In genomic region chr16:2372684-2373083, GRCh38 we compare ENCODE assay signal across 30 cellular contexts.
"Had no signal": no experiment of that assay in that cellular context is flagged by ENCODE, and none has a peak within 500 bp of the region (broad histone marks: within the 10 kb centered on the region; RNA-seq: fewer than 3 reads in every experiment).

No MANE protein-coding gene starts in this region.

- H3K27ac Mint-ChIP-seq: activated CD4-positive, alpha-beta memory T cell treated with anti-CD3 and anti-CD28 coated beads, Interleukin-2, amount 10 ng/mL, durations not matched to agents 7 days and 5 days; activated CD4-positive, alpha-beta T cell treated with anti-CD3 and anti-CD28 coated beads, Interleukin-2, amount 10 ng/mL, durations not matched to agents 7 days and 5 days; activated naive CD4-positive, alpha-beta T cell treated with anti-CD3 and anti-CD28 coated beads, Interleukin-2, amount 10 ng/mL, durations not matched to agents 7 days and 5 days; activated naive CD4-positive, alpha-beta T cell treated with anti-CD3 and anti-CD28 coated beads, Interleukin-2, amount 50 U/mL, for 72 hours; activated naive CD8-positive, alpha-beta T cell treated with anti-CD3 and anti-CD28 coated beads, Interleukin-2, amount 10 ng/mL, durations not matched to agents 7 days and 5 days; activated T-cell treated with anti-CD3 and anti-CD28 coated beads, Interleukin-2, amount 50 U/mL, for 24 hours; activated T-cell treated with anti-CD3 and anti-CD28 coated beads, Interleukin-2, amount 50 U/mL, for 72 hours; dendritic cell treated with granulocyte-macrophage colony-stimulating factor and Interleukin-4, amounts not matched to agents 40 ng/mL and 50 ng/mL, for 4 days; effector memory CD8-positive, alpha-beta T cell had no signal

- H3K27ac ChIP-seq: brain microvascular endothelial cell, coronary artery, esophagus muscularis mucosa, foreskin keratinocyte, gastroesophageal sphincter, SK-N-MC had no signal

- ATAC-seq: activated naive CD4-positive, alpha-beta T cell treated with anti-CD3 and anti-CD28 coated beads, Interleukin-2, amount 50 U/mL, for 72 hours; activated T-cell treated with anti-CD3 and anti-CD28 coated beads, Interleukin-2, amount 50 U/mL, for 72 hours; effector memory CD8-positive, alpha-beta T cell; foreskin keratinocyte; gastroesophageal sphincter had no signal

- FAIRE-seq: astrocyte, bronchial epithelial cell had no signal

- H3K4me3 ChIP-seq: coronary artery, esophagus muscularis mucosa, gastroesophageal sphincter, SK-N-MC had no signal

- H3K9me3 ChIP-seq: esophagus muscularis mucosa, gastroesophageal sphincter had no signal

- H3K4me1 Mint-ChIP-seq: activated CD4-positive, alpha-beta memory T cell treated with anti-CD3 and anti-CD28 coated beads, Interleukin-2, amount 10 ng/mL, durations not matched to agents 7 days and 5 days; activated CD4-positive, alpha-beta T cell treated with anti-CD3 and anti-CD28 coated beads, Interleukin-2, amount 10 ng/mL, durations not matched to agents 7 days and 5 days; activated naive CD4-positive, alpha-beta T cell treated with anti-CD3 and anti-CD28 coated beads, Interleukin-2, amount 10 ng/mL, durations not matched to agents 7 days and 5 days; activated naive CD8-positive, alpha-beta T cell treated with anti-CD3 and anti-CD28 coated beads, Interleukin-2, amount 10 ng/mL, durations not matched to agents 7 days and 5 days had no signal

- H3K9me3 Mint-ChIP-seq: activated CD4-positive, alpha-beta memory T cell treated with anti-CD3 and anti-CD28 coated beads, Interleukin-2, amount 10 ng/mL, durations not matched to agents 7 days and 5 days; activated CD4-positive, alpha-beta T cell treated with anti-CD3 and anti-CD28 coated beads, Interleukin-2, amount 10 ng/mL, durations not matched to agents 7 days and 5 days; activated naive CD4-positive, alpha-beta T cell treated with anti-CD3 and anti-CD28 coated beads, Interleukin-2, amount 10 ng/mL, durations not matched to agents 7 days and 5 days; activated naive CD4-positive, alpha-beta T cell treated with anti-CD3 and anti-CD28 coated beads, Interleukin-2, amount 50 U/mL, for 72 hours; activated naive CD8-positive, alpha-beta T cell treated with anti-CD3 and anti-CD28 coated beads, Interleukin-2, amount 10 ng/mL, durations not matched to agents 7 days and 5 days; activated T-cell treated with anti-CD3 and anti-CD28 coated beads, Interleukin-2, amount 50 U/mL, for 24 hours; activated T-cell treated with anti-CD3 and anti-CD28 coated beads, Interleukin-2, amount 50 U/mL, for 72 hours; dendritic cell treated with granulocyte-macrophage colony-stimulating factor and Interleukin-4, amounts not matched to agents 40 ng/mL and 50 ng/mL, for 4 days; effector memory CD8-positive, alpha-beta T cell had no signal

- H3K27me3 ChIP-seq: brain microvascular endothelial cell, esophagus muscularis mucosa, gastroesophageal sphincter had no signal

- H3K36me3 ChIP-seq: brain microvascular endothelial cell, esophagus muscularis mucosa, gastroesophageal sphincter had no signal

- DNase-seq: activated CD4-positive, alpha-beta memory T cell treated with anti-CD3 and anti-CD28 coated beads, Interleukin-2, amount 10 ng/mL, durations not matched to agents 7 days and 5 days; activated CD4-positive, alpha-beta T cell treated with anti-CD3 and anti-CD28 coated beads for 1 hour; activated CD4-positive, alpha-beta T cell treated with anti-CD3 and anti-CD28 coated beads for 4 hours; activated CD4-positive, alpha-beta T cell treated with anti-CD3 and anti-CD28 coated beads, Interleukin-2, amount 10 ng/mL, durations not matched to agents 7 days and 5 days; activated CD4-positive, alpha-beta T cell treated with anti-CD3 and anti-CD28 coated beads, Interleukin-2, amount 50 U/mL, for 4 hours; activated CD4-positive, CD25-positive, alpha-beta regulatory T cell; activated CD8-positive, alpha-beta memory T cell treated with anti-CD3 and anti-CD28 coated beads, Interleukin-2, amount 50 U/mL, for 48 hours; activated gamma-delta T cell; activated naive CD4-positive, alpha-beta T cell; activated naive CD4-positive, alpha-beta T cell treated with anti-CD3 and anti-CD28 coated beads, Interleukin-2, amount 10 ng/mL, durations not matched to agents 7 days and 5 days; activated naive CD8-positive, alpha-beta T cell treated with anti-CD3 and anti-CD28 coated beads, Interleukin-2, amount 10 ng/mL, durations not matched to agents 7 days and 5 days; activated T-cell treated with anti-CD3 and anti-CD28 coated beads for 4 hours; activated T-cell treated with anti-CD3 and anti-CD28 coated beads, Interleukin-2, amount 50 U/mL, for 24 hours; activated T-cell treated with anti-CD3 and anti-CD28 coated beads, Interleukin-2, amount 50 U/mL, for 72 hours; amniotic stem cell; anterior cingulate cortex; brain microvascular endothelial cell; effector CD4-positive, alpha-beta T cell; effector memory CD8-positive, alpha-beta T cell; erythroblast; foreskin keratinocyte; T-helper 2 cell had no signal

- H3K36me3 Mint-ChIP-seq: activated naive CD4-positive, alpha-beta T cell treated with anti-CD3 and anti-CD28 coated beads, Interleukin-2, amount 10 ng/mL, durations not matched to agents 7 days and 5 days; activated naive CD4-positive, alpha-beta T cell treated with anti-CD3 and anti-CD28 coated beads, Interleukin-2, amount 50 U/mL, for 72 hours; activated naive CD8-positive, alpha-beta T cell treated with anti-CD3 and anti-CD28 coated beads, Interleukin-2, amount 10 ng/mL, durations not matched to agents 7 days and 5 days had no signal

- H3K4me1 ChIP-seq: foreskin keratinocyte, gastroesophageal sphincter had no signal

- H3K4me3 Mint-ChIP-seq: activated CD4-positive, alpha-beta memory T cell treated with anti-CD3 and anti-CD28 coated beads, Interleukin-2, amount 10 ng/mL, durations not matched to agents 7 days and 5 days; activated CD4-positive, alpha-beta T cell treated with anti-CD3 and anti-CD28 coated beads, Interleukin-2, amount 10 ng/mL, durations not matched to agents 7 days and 5 days; activated naive CD4-positive, alpha-beta T cell treated with anti-CD3 and anti-CD28 coated beads, Interleukin-2, amount 10 ng/mL, durations not matched to agents 7 days and 5 days; activated naive CD8-positive, alpha-beta T cell treated with anti-CD3 and anti-CD28 coated beads, Interleukin-2, amount 10 ng/mL, durations not matched to agents 7 days and 5 days; activated T-cell treated with anti-CD3 and anti-CD28 coated beads, Interleukin-2, amount 50 U/mL, for 24 hours; activated T-cell treated with anti-CD3 and anti-CD28 coated beads, Interleukin-2, amount 50 U/mL, for 72 hours; dendritic cell treated with granulocyte-macrophage colony-stimulating factor and Interleukin-4, amounts not matched to agents 40 ng/mL and 50 ng/mL, for 4 days; effector memory CD8-positive, alpha-beta T cell had no signal
